ENCODE assay signal across 8 cellular contexts in the genomic region with DNA sequence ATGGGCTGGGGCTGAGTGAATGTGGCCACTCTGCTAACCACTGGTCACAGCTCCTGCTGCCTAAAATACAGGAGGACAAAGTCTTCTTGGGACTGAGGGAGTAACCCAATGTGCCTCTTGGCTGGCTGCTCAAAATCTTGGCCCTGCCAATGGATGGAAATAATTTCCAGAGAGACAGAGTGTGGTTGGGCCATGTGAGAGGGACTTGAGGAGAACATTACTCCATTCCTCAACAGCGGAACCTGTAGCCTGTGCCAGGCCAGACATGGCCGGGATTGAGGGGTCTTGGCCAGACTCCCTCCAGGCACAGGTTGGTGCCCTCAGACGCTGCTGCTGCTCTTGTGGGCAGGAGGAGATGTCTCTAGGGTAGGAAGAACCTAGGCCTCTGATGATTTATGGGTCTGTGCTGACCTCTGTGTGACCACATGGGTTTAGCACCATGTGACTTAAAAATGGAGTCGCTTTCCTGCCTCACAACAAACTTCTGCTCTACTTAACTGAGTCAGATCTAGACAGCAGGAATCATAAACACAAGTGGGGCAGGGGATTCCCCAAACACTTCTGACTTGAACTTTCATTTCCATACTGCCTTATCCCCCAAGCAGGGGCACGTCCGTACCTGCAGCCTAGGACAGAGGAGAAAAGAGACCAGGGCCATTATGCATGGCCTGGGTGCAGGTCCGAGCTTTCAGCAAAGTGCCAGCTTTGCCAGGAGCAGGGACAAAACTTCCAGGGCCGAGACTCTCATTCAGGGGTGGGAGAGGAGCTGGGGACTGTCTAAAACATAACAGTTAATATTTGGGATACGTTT.
A peak's percentile ranks its signal among the peaks of the same experiment; 100 is the strongest.
DNase-seq lines count a peak whose midpoint lies in the region; ATAC-seq, FAIRE-seq and TF ChIP-seq lines count a peak whose summit lies in the region.

No MANE protein-coding gene starts in this region.

- CTCF ChIA-PET in PC-3 (lab: Charles Lee), result no interaction called here

- H2BK15ac ChIP-seq in neuronal stem cell (ENCODE audit: low read length), result no peak overlapping the region

- peak overlapping the region; percentile 8 for H3K23ac ChIP-seq in neuronal stem cell (ENCODE audit: low read depth, low read length, poor library complexity)

- no CpG with 5 or more reads among the region's 9 CpGs for WGBS in neuronal stem cell (ENCODE audit: extremely low coverage in 2 of 2, insufficient read length in 2 of 2, insufficient replicate concordance in 1 of 2), 2 donors

- ATAC-seq in GM19455 (IDR thresholded peaks at IDR 0.05; ENCODE audit: unreplicated experiment) (peak; percentile 84), HG03521 (IDR thresholded peaks at IDR 0.05; ENCODE audit: unreplicated experiment) (peak; percentile 87), PC-3 (no peak)

- H3K9me2 ChIP-seq in PC-3 (replicated peaks; ENCODE audit: low read length), result no peaks in the 10 kb centered on the region

- no peak overlapping the region for H4K91ac ChIP-seq in neuronal stem cell (ENCODE audit: low read depth, low read length, poor library complexity)

- H3K79me1 ChIP-seq in neuronal stem cell (ENCODE audit: low read depth, low read length), result peaks cover 2% of the 10 kb centered on the region

- DNase-seq in bronchial epithelial cell (ENCODE audit: low read depth) (peak; percentile 82), neuronal stem cell (ENCODE audit: low spot score) (no peak), GOT3 (lab: John Stamatoyannopoulos, UW) (no peak), D341Med (ENCODE audit: low spot score) (no peak), PC-3 (no peak)

- peaks cover 71% of the 10 kb centered on the region for H3K79me2 ChIP-seq in PC-3 (ENCODE audit: low read length)

- TF ChIP-seq CTCF in C4-2B (conservative IDR thresholded peaks at IDR 0.05), result no peak
- no peak for TF ChIP-seq CTCF in bronchial epithelial cell (IDR thresholded peaks at IDR 0.05; ENCODE audit: insufficient read depth, low read length, severe bottlenecking)
- TF ChIP-seq CTCF in PC-3 (conservative IDR thresholded peaks at IDR 0.05; ENCODE audit: low read depth, low read length), result no peak

- H3K36me3 ChIP-seq in bronchial epithelial cell (ENCODE audit: control insufficient read depth, insufficient read depth, low read length), result no peaks in the 10 kb centered on the region
- H3K36me3 ChIP-seq in neuronal stem cell (replicated peaks in 1 of 2; ENCODE audit: control insufficient read depth in 2 of 2, insufficient read depth in 2 of 2, low read length in 2 of 2), result peaks cover 0 to 28% of the 10 kb centered on the region in 2 donors
- peaks cover 9% of the 10 kb centered on the region for H3K36me3 ChIP-seq in PC-3 (ENCODE audit: low read depth, low read length)

- H2BK5ac ChIP-seq in neuronal stem cell (ENCODE audit: low read length), result no peak overlapping the region

- BruUV-seq in PC-3 (replicated peaks; lab: Mats Ljungman, UMichigan), result no TSS peak

- H3K9ac ChIP-seq in neuronal stem cell (ENCODE audit: low read depth, low read length, poor library complexity) (no peak overlapping the region), PC-3 (ENCODE audit: low read length) (no peak overlapping the region)

- H3F3A ChIP-seq in PC-3 (ENCODE audit: low read length, unreplicated experiment), result peaks cover 3% of the 10 kb centered on the region

- H3K27me3 ChIP-seq in bronchial epithelial cell (ENCODE audit: control insufficient read depth, insufficient read depth, low read length) (no peaks in the 10 kb centered on the region), neuronal stem cell (ENCODE audit: control insufficient read depth in 3 of 3, insufficient read depth in 3 of 3, low read depth in 1 of 3, low read length in 3 of 3) (no peaks in the 10 kb centered on the region), PC-3 (ENCODE audit: low read length) (no peaks in the 10 kb centered on the region)

- H2BK120ac ChIP-seq in neuronal stem cell (ENCODE audit: low read depth, low read length), result no peak overlapping the region

- no peak overlapping the region for H2BK12ac ChIP-seq in neuronal stem cell (ENCODE audit: low read length)

- no peak overlapping the region for H3K4me2 ChIP-seq in neuronal stem cell (ENCODE audit: insufficient read depth, low read length, poor library complexity, severe bottlenecking)
- H3K4me2 ChIP-seq in PC-3 (ENCODE audit: low read length), result no peak overlapping the region

- no peaks in the 10 kb centered on the region for H3K4me1 ChIP-seq in neuronal stem cell (ENCODE audit: control insufficient read depth in 2 of 2, insufficient read depth in 1 of 2, low read depth in 1 of 2, low read length in 2 of 2)
- H3K4me1 ChIP-seq in PC-3 (ENCODE audit: insufficient read depth, low read length), result peaks cover 16% of the 10 kb centered on the region

- H4K20me1 ChIP-seq in PC-3 (ENCODE audit: low read length), result no peaks in the 10 kb centered on the region

- intact Hi-C loops in PC-3 (cut with micrococcal nuclease), result no loop called here

- POLR2A ChIA-PET in PC-3 (lab: Charles Lee; ENCODE audit: unreplicated experiment), result no interaction called here

- no peak overlapping the region for H3K18ac ChIP-seq in neuronal stem cell (ENCODE audit: low read length)

- H3K9me3 ChIP-seq in neuronal stem cell (replicated peaks in 1 of 2; ENCODE audit: control insufficient read depth in 2 of 2, insufficient read depth in 1 of 2, low read depth in 1 of 2, low read length in 2 of 2) (no peaks in the 10 kb centered on the region), PC-3 (ENCODE audit: low read length) (no peaks in the 10 kb centered on the region)

- H4K8ac ChIP-seq in neuronal stem cell (ENCODE audit: low read depth, low read length), result no peak overlapping the region

- FAIRE-seq in bronchial epithelial cell (lab: Jason Lieb, UNC), result no peak

- no peak overlapping the region for H2AK5ac ChIP-seq in neuronal stem cell (ENCODE audit: low read depth, low read length)

- no peak overlapping the region for H2AFZ ChIP-seq in neuronal stem cell (ENCODE audit: low read length)
- H2AFZ ChIP-seq in PC-3 (ENCODE audit: low read length), result no peak overlapping the region

- no peak overlapping the region for H3K4ac ChIP-seq in neuronal stem cell (ENCODE audit: low read length)

- H3K4me3 ChIP-seq in bronchial epithelial cell (ENCODE audit: low read depth, low read length) (no peak overlapping the region), neuronal stem cell (ENCODE audit: low read length in 2 of 2) (no peak overlapping the region), PC-3 (ENCODE audit: low read length) (no peak overlapping the region)

- H3K27ac ChIP-seq in C4-2B, result 0 out of 2 replicates have a peak overlapping the region, but pooled peaks have one; percentile 4
- H3K27ac ChIP-seq in neuronal stem cell (replicated peaks; ENCODE audit: low read length), result no peak overlapping the region
- no peak overlapping the region for H3K27ac ChIP-seq in PC-3 (ENCODE audit: low read length)

- H3K14ac ChIP-seq in neuronal stem cell (ENCODE audit: low read length), result no peak overlapping the region
